In the genomic region with DNA sequence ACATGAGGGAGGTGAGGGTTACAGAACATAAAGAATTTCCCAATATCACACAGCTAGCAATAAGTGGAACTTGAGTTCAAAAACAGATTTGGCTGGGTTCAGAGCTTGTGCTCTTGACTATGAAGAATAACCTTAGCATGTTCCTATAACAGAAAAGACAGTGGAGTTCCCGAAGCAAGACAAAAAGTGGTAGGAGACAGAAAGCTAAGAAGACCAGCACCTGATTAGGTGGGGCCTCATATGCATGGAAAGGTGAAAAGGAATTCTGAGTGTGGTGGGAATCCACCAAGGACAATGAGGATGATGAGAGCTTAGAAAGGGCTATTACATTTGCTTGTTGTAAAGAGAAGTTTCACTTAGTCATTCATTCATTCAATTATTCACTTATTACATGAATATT, we compare ENCODE assay signal across 34 cellular contexts.
"Had no signal": no experiment of that assay in that cellular context is flagged by ENCODE, and none has a peak within 500 bp of the region (broad histone marks: within the 10 kb centered on the region; RNA-seq: fewer than 3 reads in every experiment).

No MANE protein-coding gene starts in this region.

- H3K4me3 ChIP-seq: MG63 had no signal

- H3K27me3 ChIP-seq: MG63 had no signal

- H3K9me3 ChIP-seq: MG63 had no signal

- H3K36me3 ChIP-seq: MG63 had no signal

- DNase-seq: Karpas-422, Kasumi-1, MG63, MM.1S, MV-4-11, NCI-H1048, NCI-H1092, NCI-H1092 treated with DMSO at 0.1 percent for 48 hours, NCI-H1105, NCI-H1105 treated with DMSO at 0.1 percent for 48 hours, NCI-H1417, NCI-H1417 treated with DMSO at 0.1 percent for 48 hours, NCI-H1436, NCI-H1436 treated with DMSO at 0.1 percent for 48 hours, NCI-H146, NCI-H1694, NCI-H1694 treated with DMSO at 0.1 percent for 48 hours, NCI-H187, NCI-H187 treated with DMSO at 0.1 percent for 48 hours, NCI-H1930, NCI-H2029, NCI-H2029 treated with DMSO at 0.1 percent for 48 hours, NCI-H2081, NCI-H2081 treated with DMSO at 0.1 percent for 48 hours, NCI-H2107, NCI-H2171, NCI-H2171 treated with DMSO at 0.1 percent for 48 hours, NCI-H2227 treated with DMSO at 0.1 percent for 48 hours, NCI-H226, NCI-H345, NCI-H446, NCI-H446 treated with DMSO at 0.1 percent for 48 hours, NCI-H510A, NCI-H510A treated with DMSO at 0.1 percent for 48 hours had no signal
